In the genomic region with DNA sequence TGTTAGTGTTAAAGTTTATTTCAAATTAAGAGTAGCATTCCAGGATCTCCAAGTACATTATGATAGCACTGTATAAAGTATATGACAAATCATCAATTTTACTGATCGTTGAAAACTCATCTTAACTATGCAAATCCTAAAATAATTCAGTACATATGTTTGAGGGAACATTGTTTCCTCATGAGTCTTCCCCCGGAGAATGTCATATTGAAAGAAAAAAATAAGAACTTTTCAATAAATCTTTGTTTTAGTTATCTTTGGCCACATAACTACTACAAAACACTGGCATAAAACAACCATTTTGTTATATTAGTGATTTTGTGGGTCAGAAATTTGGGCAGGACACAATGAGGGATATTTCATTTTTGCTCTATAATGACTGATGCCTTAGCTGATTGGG, we compare ENCODE assay signal across 13 cellular contexts.
"Had no signal": no experiment of that assay in that cellular context is flagged by ENCODE, and none has a peak within 500 bp of the region (broad histone marks: within the 10 kb centered on the region; RNA-seq: fewer than 3 reads in every experiment).

No MANE protein-coding gene starts in this region.

- H3K4me3 Mint-ChIP-seq: activated B cell treated with CpG ODN at 0.5 μM for 24 hours; activated CD4-positive, alpha-beta T cell treated with anti-CD3 and anti-CD28 coated beads, Interleukin-2, amount 10 ng/mL, durations not matched to agents 24 days and 14 days; activated naive CD4-positive, alpha-beta T cell treated with anti-CD3 and anti-CD28 coated beads, Interleukin-2, amount 50 U/mL, for 24 hours; naive B cell; T-helper 17 cell had no signal

- H3K4me1 ChIP-seq: breast epithelium, spleen had no signal

- H3K27me3 ChIP-seq: breast epithelium, spleen had no signal

- H3K4me3 ChIP-seq: breast epithelium, lung, spleen had no signal

- H3K27ac ChIP-seq: breast epithelium, spleen had no signal

- DNase-seq: activated B cell treated with CpG ODN at 0.5 μM for 24 hours; activated CD4-positive, alpha-beta T cell treated with anti-CD3 and anti-CD28 coated beads, Interleukin-2, amount 10 ng/mL, durations not matched to agents 24 days and 14 days; activated CD8-positive, alpha-beta memory T cell treated with anti-CD3 and anti-CD28 coated beads for 24 hours; amniotic stem cell; effector CD4-positive, alpha-beta T cell; left colon; naive B cell; spleen; stimulated activated naive CD4-positive, alpha-beta T cell treated with Interleukin-2 at 50 U/mL for 16 hours; T-helper 17 cell had no signal

- H3K4me1 Mint-ChIP-seq: activated B cell treated with CpG ODN at 0.5 μM for 24 hours; activated CD4-positive, alpha-beta T cell treated with anti-CD3 and anti-CD28 coated beads, Interleukin-2, amount 10 ng/mL, durations not matched to agents 24 days and 14 days; activated naive CD4-positive, alpha-beta T cell treated with anti-CD3 and anti-CD28 coated beads, Interleukin-2, amount 50 U/mL, for 24 hours had no signal

- H3K27ac Mint-ChIP-seq: activated B cell treated with CpG ODN at 0.5 μM for 24 hours; activated CD4-positive, alpha-beta T cell treated with anti-CD3 and anti-CD28 coated beads, Interleukin-2, amount 10 ng/mL, durations not matched to agents 24 days and 14 days; activated naive CD4-positive, alpha-beta T cell treated with anti-CD3 and anti-CD28 coated beads, Interleukin-2, amount 50 U/mL, for 24 hours; T-helper 17 cell had no signal

- ATAC-seq: left colon, T-helper 17 cell had no signal

- H3K36me3 ChIP-seq: breast epithelium had no signal

- H3K9me3 ChIP-seq: breast epithelium, spleen had no signal

- H3K27me3 Mint-ChIP-seq: activated B cell treated with CpG ODN at 0.5 μM for 24 hours; activated CD4-positive, alpha-beta T cell treated with anti-CD3 and anti-CD28 coated beads, Interleukin-2, amount 10 ng/mL, durations not matched to agents 24 days and 14 days; activated naive CD4-positive, alpha-beta T cell treated with anti-CD3 and anti-CD28 coated beads, Interleukin-2, amount 50 U/mL, for 24 hours; naive B cell; T-helper 17 cell had no signal
